In the genomic region with DNA sequence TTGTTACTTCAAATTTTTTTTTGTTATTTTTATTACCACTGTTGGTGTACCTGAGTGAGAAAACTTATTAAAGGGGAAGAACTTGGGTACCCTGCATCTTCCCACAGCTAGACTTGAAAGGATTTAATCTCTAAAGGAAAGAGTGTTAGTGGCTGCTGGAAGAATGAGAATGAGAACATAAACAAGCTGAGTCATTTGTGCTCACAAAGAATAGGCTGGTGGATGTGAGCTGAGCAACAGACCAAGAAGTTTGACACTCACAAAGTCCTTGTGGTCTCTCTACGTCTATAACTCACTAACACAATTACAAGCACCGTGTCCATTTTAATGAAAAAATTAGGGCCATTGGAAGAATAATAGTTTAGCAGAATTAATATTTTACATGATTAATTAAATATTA, we compare ENCODE assay signal across 27 cellular contexts.
"Had no signal": no experiment of that assay in that cellular context is flagged by ENCODE, and none has a peak within 500 bp of the region (broad histone marks: within the 10 kb centered on the region; RNA-seq: fewer than 3 reads in every experiment).

No MANE protein-coding gene starts in this region.

- H3K4me3 Mint-ChIP-seq: activated B cell treated with CpG ODN at 0.5 μM for 24 hours; activated CD4-positive, alpha-beta T cell treated with anti-CD3 and anti-CD28 coated beads, Interleukin-2, amount 10 ng/mL, durations not matched to agents 24 days and 14 days; activated naive CD8-positive, alpha-beta T cell treated with anti-CD3 and anti-CD28 coated beads, Interleukin-2, amount 10 ng/mL, durations not matched to agents 7 days and 5 days; T-helper 17 cell had no signal

- H3K36me3 Mint-ChIP-seq: activated naive CD8-positive, alpha-beta T cell treated with anti-CD3 and anti-CD28 coated beads, Interleukin-2, amount 10 ng/mL, durations not matched to agents 7 days and 5 days had no signal

- H2AFZ ChIP-seq: PC-9 had no signal

- FAIRE-seq: bronchial epithelial cell had no signal

- H3K27ac ChIP-seq: adrenal gland, body of pancreas, KMS-11, PC-9 had no signal

- H3K27me3 ChIP-seq: adrenal gland, body of pancreas had no signal

- H3K4me1 Mint-ChIP-seq: activated B cell treated with CpG ODN at 0.5 μM for 24 hours; activated CD4-positive, alpha-beta T cell treated with anti-CD3 and anti-CD28 coated beads, Interleukin-2, amount 10 ng/mL, durations not matched to agents 24 days and 14 days; activated naive CD8-positive, alpha-beta T cell treated with anti-CD3 and anti-CD28 coated beads, Interleukin-2, amount 10 ng/mL, durations not matched to agents 7 days and 5 days; T-helper 17 cell had no signal

- H3K27me3 Mint-ChIP-seq: activated B cell treated with CpG ODN at 0.5 μM for 24 hours; activated CD4-positive, alpha-beta T cell treated with anti-CD3 and anti-CD28 coated beads, Interleukin-2, amount 10 ng/mL, durations not matched to agents 24 days and 14 days; activated naive CD8-positive, alpha-beta T cell treated with anti-CD3 and anti-CD28 coated beads, Interleukin-2, amount 10 ng/mL, durations not matched to agents 7 days and 5 days; T-helper 17 cell had no signal

- DNase-seq: activated B cell treated with CpG ODN at 0.5 μM for 24 hours; activated CD4-positive, alpha-beta T cell treated with anti-CD3 and anti-CD28 coated beads for 1 hour; activated CD4-positive, alpha-beta T cell treated with anti-CD3 and anti-CD28 coated beads, Interleukin-2, amount 10 ng/mL, durations not matched to agents 24 days and 14 days; activated CD4-positive, alpha-beta T cell treated with anti-CD3 and anti-CD28 coated beads, Interleukin-2, amount 50 U/mL, for 48 hours; activated naive CD4-positive, alpha-beta T cell treated with anti-CD3 and anti-CD28 coated beads, Interleukin-2, amount 50 U/mL, for 16 hours; activated naive CD8-positive, alpha-beta T cell treated with anti-CD3 and anti-CD28 coated beads, Interleukin-2, amount 10 ng/mL, durations not matched to agents 7 days and 5 days; activated T-cell treated with anti-CD3 and anti-CD28 coated beads for 4 hours; activated T-cell treated with anti-CD3 and anti-CD28 coated beads, Interleukin-2, amount 50 U/mL, for 48 hours; adrenal gland; anterior cingulate cortex; body of pancreas; central memory CD4-positive, alpha-beta T cell; NCI-H1092 treated with DMSO at 0.1 percent for 48 hours; NCI-H1417 treated with DMSO at 0.1 percent for 48 hours; NCI-H1694; NCI-H2029; NCI-H2107; NCI-H2171 treated with DMSO at 0.1 percent for 48 hours; NCI-H226; NCI-H510A treated with DMSO at 0.1 percent for 48 hours; PC-9; SIG-M5; T-helper 17 cell; T-helper 9 cell had no signal

- H3K4me3 ChIP-seq: adrenal gland, body of pancreas, PC-9 had no signal

- H3K4me2 ChIP-seq: KMS-11, PC-9 had no signal

- H3K4me1 ChIP-seq: adrenal gland, body of pancreas had no signal

- H3K9me3 Mint-ChIP-seq: activated naive CD8-positive, alpha-beta T cell treated with anti-CD3 and anti-CD28 coated beads, Interleukin-2, amount 10 ng/mL, durations not matched to agents 7 days and 5 days had no signal

- H3K9me3 ChIP-seq: adrenal gland, body of pancreas had no signal

- H3K9ac ChIP-seq: KMS-11 had no signal

- H3K36me3 ChIP-seq: adrenal gland had no signal

- H3K27ac Mint-ChIP-seq: activated B cell treated with CpG ODN at 0.5 μM for 24 hours; activated CD4-positive, alpha-beta T cell treated with anti-CD3 and anti-CD28 coated beads, Interleukin-2, amount 10 ng/mL, durations not matched to agents 24 days and 14 days; activated naive CD8-positive, alpha-beta T cell treated with anti-CD3 and anti-CD28 coated beads, Interleukin-2, amount 10 ng/mL, durations not matched to agents 7 days and 5 days; activated T-helper 2 cell treated with anti-CD3 and anti-CD28 coated beads, Interferon-gamma antibody, Interleukin-2, Interleukin-4, amounts not matched to agents 10 μg/mL and 5 μg/mL and 100 μg/mL, durations not matched to agents 14 hours and 24 hours and 36 hours; T-helper 17 cell had no signal

- ATAC-seq: body of pancreas, T-helper 17 cell had no signal
